In genomic region chr2:168470880-168471475, GRCh38 we compare ENCODE assay signal across 12 cellular contexts. TPM values are rescaled to one million over a fixed set of nuclear protein-coding genes. Genes with fewer than 3 reads are reported as not detected.
DNase-seq lines count a peak whose midpoint lies in the region; ATAC-seq, FAIRE-seq and TF ChIP-seq lines count a peak whose summit lies in the region.
"Had no signal": no experiment of that assay in that cellular context is flagged by ENCODE, and none has a peak within 500 bp of the region (broad histone marks: within the 10 kb centered on the region; RNA-seq: fewer than 3 reads in every experiment).

No MANE protein-coding gene starts in this region.

- H3K27ac Mint-ChIP-seq in activated B cell treated with CpG ODN at 0.5 μM for 24 hours: no peak overlapping the region

- ATAC-seq in HG02763 (IDR thresholded peaks at IDR 0.05; ENCODE audit: unreplicated experiment) (peak; percentile 77), activated B cell treated with CpG ODN at 0.5 μM for 24 hours (ENCODE audit: low read depth) (peak; percentile 14)

- H3K36me3 Mint-ChIP-seq in activated B cell treated with CpG ODN at 0.5 μM for 24 hours (ENCODE audit: low read depth): no peaks in the 10 kb centered on the region

- peaks cover 50% of the 10 kb centered on the region for H3K4me1 Mint-ChIP-seq in activated B cell treated with CpG ODN at 0.5 μM for 24 hours

- TF ChIP-seq CTCF in cardiac muscle cell (IDR thresholded peaks at IDR 0.05; ENCODE audit: low read depth, low read length) (no peak), right atrium auricular region (IDR thresholded peaks at IDR 0.05) (no peak), activated B cell treated with CpG ODN at 0.5 μM for 24 hours (IDR thresholded peaks at IDR 0.05) (no peak), uterus (IDR thresholded peaks at IDR 0.05) (no peak)

- DNase-seq in cardiac muscle cell (ENCODE audit: low read depth in 1 of 2, low spot score in 1 of 2) (peak in 1 of 2 donors; percentile 71), right atrium auricular region (ENCODE audit: low spot score) (no peak), activated B cell treated with CpG ODN at 0.5 μM for 24 hours (no peak), uterus (no peak), H54 (ENCODE audit: insufficient read length, low spot score) (no peak), NCI-H1048 (lab: John Stamatoyannopoulos, UW) (no peak), midbrain (lab: John Stamatoyannopoulos, UW) (no peak)
- DNase-seq: activated naive CD4-positive, alpha-beta T cell; ovary; T1000 had no signal

- no peak overlapping the region for H3K4me3 ChIP-seq in cardiac muscle cell
- no peak overlapping the region for H3K4me3 ChIP-seq in right atrium auricular region
- no peak overlapping the region for H3K4me3 ChIP-seq in uterus
- H3K4me3 ChIP-seq: ovary had no signal

- no peak for FAIRE-seq in H54 (lab: Jason Lieb, UNC)

- H3K27me3 ChIP-seq in cardiac muscle cell (no peaks in the 10 kb centered on the region), right atrium auricular region (no peaks in the 10 kb centered on the region), uterus (no peaks in the 10 kb centered on the region)
- H3K27me3 ChIP-seq: ovary had no signal

- intact Hi-C loops in activated B cell treated with CpG ODN at 0.5 μM for 24 hours (cut with micrococcal nuclease) (loop anchor here (10.0 kb wide), 1 partner anchor 1466 kb away; no protein-coding TSS in a partner anchor), uterus (cut with DNase I; ENCODE audit: low total_unique reads) (no loop called here)

- H3K9me3 ChIP-seq in cardiac muscle cell (ENCODE audit: low read depth) (no peaks in the 10 kb centered on the region), right atrium auricular region (no peaks in the 10 kb centered on the region), uterus (no peaks in the 10 kb centered on the region)
- H3K9me3 ChIP-seq: ovary had no signal

- H3K4me1 ChIP-seq in cardiac muscle cell (ENCODE audit: low read depth) (peaks cover 40% of the 10 kb centered on the region), right atrium auricular region (peaks cover 0 to 24% of the 10 kb centered on the region in 2 donors), uterus (no peaks in the 10 kb centered on the region)

- H3K9me3 Mint-ChIP-seq in activated B cell treated with CpG ODN at 0.5 μM for 24 hours: no peaks in the 10 kb centered on the region

- H3K36me3 ChIP-seq in cardiac muscle cell (no peaks in the 10 kb centered on the region), right atrium auricular region (no peaks in the 10 kb centered on the region), uterus (no peaks in the 10 kb centered on the region)
- H3K36me3 ChIP-seq: ovary had no signal

- no peaks in the 10 kb centered on the region for H3K27me3 Mint-ChIP-seq in activated B cell treated with CpG ODN at 0.5 μM for 24 hours

- CTCF ChIA-PET in activated B cell treated with CpG ODN at 0.5 μM for 24 hours (lab: Charles Lee): no interaction called here

- POLR2A ChIA-PET in activated B cell treated with CpG ODN at 0.5 μM for 24 hours (lab: Charles Lee): interaction anchor here (0.9 kb wide), 1 partner anchor 12 kb away, joined by 3 read pairs; no protein-coding TSS in a partner anchor

- TF ChIP-seq POLR2A in uterus (IDR thresholded peaks at IDR 0.05) (no peak), H54 (IDR thresholded peaks at IDR 0.05; ENCODE audit: low read depth, low read length) (no peak)

- no peak overlapping the region for H3K4me3 Mint-ChIP-seq in activated B cell treated with CpG ODN at 0.5 μM for 24 hours

- H3K27ac ChIP-seq in cardiac muscle cell (peak overlapping the region; percentile 89), right atrium auricular region (peak overlapping the region in 1 of 2 donors; percentile 4), uterus (peak overlapping the region; percentile 79 to 81)
- H3K27ac ChIP-seq: C4-2B, ovary had no signal

RNA-seq across cellular contexts. Expression of gene CERS6, which starts 14.9 kb away (rescaled TPM):
- total RNA-seq in cardiac muscle cell: 23.4 and 26.6 TPM in 2 replicates
- polyA plus RNA-seq in cardiac muscle cell: 17.1 and 19.2 TPM in 2 replicates
- total RNA-seq in right atrium auricular region: 10 to 100 TPM; 59.4 to 74.5 TPM
- total RNA-seq in activated B cell treated with CpG ODN at 0.5 μM for 24 hours: 5.3 and 6.1 TPM in 2 replicates
- total RNA-seq in uterus: 10 to 100 TPM; 20.0 to 47.2 (median 26.6) TPM
